ENCODE assay signal across 1 cellular context in the genomic region with DNA sequence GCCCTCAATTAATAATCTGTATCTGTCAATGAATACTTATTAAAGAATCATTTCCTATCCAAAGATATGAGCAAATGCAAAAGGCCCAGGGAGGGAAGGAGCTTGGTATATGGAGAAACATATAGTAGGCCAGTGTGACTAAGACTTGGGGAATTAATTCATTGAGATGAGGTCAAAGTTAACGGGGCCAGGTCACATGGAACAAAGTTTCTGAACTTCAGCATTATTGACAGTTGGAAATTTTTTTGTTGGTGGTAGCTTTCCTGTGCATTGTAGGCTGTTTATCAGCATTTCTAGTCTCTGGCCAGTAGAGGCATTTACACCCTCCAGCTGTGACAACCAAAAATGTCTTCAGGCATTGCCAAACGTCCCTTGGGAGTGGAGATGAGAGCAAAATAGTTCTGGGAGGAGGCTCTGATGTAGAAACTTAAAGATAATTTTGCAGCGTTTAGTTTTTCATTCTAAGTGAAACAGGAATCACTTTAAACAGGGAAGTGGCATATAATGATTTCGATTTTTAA.
TF ChIP-seq lines count a peak whose summit lies in the region.

No MANE protein-coding gene starts in this region.

TF ChIP-seq in GM23338, 12 proteins besides CTCF, POLR2A, EP300 and RAD21 (continued from another document):
- TF ChIP-seq, protein P1, sequence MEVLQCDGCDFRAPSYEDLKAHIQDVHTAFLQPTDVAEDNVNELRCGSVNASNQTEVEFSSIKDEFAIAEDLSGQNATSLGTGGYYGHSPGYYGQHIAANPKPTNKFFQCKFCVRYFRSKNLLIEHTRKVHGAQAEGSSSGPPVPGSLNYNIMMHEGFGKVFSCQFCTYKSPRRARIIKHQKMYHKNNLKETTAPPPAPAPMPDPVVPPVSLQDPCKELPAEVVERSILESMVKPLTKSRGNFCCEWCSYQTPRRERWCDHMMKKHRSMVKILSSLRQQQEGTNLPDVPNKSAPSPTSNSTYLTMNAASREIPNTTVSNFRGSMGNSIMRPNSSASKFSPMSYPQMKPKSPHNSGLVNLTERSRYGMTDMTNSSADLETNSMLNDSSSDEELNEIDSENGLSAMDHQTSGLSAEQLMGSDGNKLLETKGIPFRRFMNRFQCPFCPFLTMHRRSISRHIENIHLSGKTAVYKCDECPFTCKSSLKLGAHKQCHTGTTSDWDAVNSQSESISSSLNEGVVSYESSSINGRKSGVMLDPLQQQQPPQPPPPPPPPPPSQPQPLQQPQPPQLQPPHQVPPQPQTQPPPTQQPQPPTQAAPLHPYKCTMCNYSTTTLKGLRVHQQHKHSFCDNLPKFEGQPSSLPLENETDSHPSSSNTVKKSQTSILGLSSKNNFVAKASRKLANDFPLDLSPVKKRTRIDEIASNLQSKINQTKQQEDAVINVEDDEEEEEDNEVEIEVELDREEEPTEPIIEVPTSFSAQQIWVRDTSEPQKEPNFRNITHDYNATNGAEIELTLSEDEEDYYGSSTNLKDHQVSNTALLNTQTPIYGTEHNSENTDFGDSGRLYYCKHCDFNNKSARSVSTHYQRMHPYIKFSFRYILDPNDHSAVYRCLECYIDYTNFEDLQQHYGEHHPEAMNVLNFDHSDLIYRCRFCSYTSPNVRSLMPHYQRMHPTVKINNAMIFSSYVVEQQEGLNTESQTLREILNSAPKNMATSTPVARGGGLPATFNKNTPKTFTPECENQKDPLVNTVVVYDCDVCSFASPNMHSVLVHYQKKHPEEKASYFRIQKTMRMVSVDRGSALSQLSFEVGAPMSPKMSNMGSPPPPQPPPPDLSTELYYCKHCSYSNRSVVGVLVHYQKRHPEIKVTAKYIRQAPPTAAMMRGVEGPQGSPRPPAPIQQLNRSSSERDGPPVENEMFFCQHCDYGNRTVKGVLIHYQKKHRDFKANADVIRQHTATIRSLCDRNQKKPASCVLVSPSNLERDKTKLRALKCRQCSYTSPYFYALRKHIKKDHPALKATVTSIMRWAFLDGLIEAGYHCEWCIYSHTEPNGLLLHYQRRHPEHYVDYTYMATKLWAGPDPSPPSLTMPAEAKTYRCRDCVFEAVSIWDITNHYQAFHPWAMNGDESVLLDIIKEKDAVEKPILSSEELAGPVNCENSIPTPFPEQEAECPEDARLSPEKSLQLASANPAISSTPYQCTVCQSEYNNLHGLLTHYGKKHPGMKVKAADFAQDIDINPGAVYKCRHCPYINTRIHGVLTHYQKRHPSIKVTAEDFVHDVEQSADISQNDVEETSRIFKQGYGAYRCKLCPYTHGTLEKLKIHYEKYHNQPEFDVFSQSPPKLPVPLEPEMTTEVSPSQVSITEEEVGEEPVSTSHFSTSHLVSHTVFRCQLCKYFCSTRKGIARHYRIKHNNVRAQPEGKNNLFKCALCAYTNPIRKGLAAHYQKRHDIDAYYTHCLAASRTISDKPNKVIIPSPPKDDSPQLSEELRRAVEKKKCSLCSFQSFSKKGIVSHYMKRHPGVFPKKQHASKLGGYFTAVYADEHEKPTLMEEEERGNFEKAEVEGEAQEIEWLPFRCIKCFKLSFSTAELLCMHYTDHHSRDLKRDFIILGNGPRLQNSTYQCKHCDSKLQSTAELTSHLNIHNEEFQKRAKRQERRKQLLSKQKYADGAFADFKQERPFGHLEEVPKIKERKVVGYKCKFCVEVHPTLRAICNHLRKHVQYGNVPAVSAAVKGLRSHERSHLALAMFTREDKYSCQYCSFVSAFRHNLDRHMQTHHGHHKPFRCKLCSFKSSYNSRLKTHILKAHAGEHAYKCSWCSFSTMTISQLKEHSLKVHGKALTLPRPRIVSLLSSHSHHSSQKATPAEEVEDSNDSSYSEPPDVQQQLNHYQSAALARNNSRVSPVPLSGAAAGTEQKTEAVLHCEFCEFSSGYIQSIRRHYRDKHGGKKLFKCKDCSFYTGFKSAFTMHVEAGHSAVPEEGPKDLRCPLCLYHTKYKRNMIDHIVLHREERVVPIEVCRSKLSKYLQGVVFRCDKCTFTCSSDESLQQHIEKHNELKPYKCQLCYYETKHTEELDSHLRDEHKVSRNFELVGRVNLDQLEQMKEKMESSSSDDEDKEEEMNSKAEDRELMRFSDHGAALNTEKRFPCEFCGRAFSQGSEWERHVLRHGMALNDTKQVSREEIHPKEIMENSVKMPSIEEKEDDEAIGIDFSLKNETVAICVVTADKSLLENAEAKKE (CRISPR knock-in tag; IDR thresholded peaks at IDR 0.05): no peak
- TF ChIP-seq ZNF331 (CRISPR knock-in tag; IDR thresholded peaks at IDR 0.05; ENCODE audit: low read depth): no peak
- TF ChIP-seq NANOG (IDR thresholded peaks at IDR 0.05; ENCODE audit: borderline replicate concordance): no peak
- TF ChIP-seq, protein P2, sequence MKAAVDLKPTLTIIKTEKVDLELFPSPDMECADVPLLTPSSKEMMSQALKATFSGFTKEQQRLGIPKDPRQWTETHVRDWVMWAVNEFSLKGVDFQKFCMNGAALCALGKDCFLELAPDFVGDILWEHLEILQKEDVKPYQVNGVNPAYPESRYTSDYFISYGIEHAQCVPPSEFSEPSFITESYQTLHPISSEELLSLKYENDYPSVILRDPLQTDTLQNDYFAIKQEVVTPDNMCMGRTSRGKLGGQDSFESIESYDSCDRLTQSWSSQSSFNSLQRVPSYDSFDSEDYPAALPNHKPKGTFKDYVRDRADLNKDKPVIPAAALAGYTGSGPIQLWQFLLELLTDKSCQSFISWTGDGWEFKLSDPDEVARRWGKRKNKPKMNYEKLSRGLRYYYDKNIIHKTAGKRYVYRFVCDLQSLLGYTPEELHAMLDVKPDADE (IDR thresholded peaks at IDR 0.05): no peak
- no peak for TF ChIP-seq JUNB (IDR thresholded peaks at IDR 0.05; ENCODE audit: unreplicated experiment)
- TF ChIP-seq POLR2AphosphoS5 (IDR thresholded peaks at IDR 0.05; ENCODE audit: low read depth): no peak
- no peak for TF ChIP-seq EZH2 (IDR thresholded peaks at IDR 0.05; ENCODE audit: low read depth, unreplicated experiment)
